24 cellular contexts compared by ENCODE assay signal in the genomic region with DNA sequence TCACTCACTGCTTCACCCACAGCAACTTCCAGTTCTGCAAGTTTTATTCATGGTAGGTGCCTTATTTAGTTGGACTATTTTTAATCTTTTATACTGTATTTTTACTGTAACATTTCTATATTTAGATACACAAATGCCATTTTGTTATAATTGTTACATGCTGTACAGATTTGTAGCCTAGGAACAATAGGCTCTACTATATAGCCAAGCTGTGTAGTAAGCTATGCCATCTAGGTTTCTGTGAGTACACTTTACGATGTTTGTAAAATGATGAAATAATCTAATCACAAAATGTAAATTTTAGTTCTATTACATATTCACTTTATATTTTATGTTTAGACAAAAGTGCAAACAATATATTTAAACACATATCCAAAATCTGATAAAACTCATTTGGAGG.
"Had no signal": no experiment of that assay in that cellular context is flagged by ENCODE, and none has a peak within 500 bp of the region (broad histone marks: within the 10 kb centered on the region; RNA-seq: fewer than 3 reads in every experiment).

No MANE protein-coding gene starts in this region.

- H3K27me3 ChIP-seq: colonic mucosa, esophagus muscularis mucosa, esophagus squamous epithelium, foreskin keratinocyte, gastrocnemius medialis, gastroesophageal sphincter, heart left ventricle, heart right ventricle had no signal

- H3K27ac ChIP-seq: colonic mucosa, coronary artery, dorsolateral prefrontal cortex, epithelial cell of prostate, esophagus muscularis mucosa, esophagus squamous epithelium, foreskin keratinocyte, gastrocnemius medialis, gastroesophageal sphincter, heart left ventricle, heart right ventricle had no signal

- H3K9me3 ChIP-seq: colonic mucosa, esophagus squamous epithelium, gastrocnemius medialis had no signal

- H3K4me3 ChIP-seq: colonic mucosa, coronary artery, dorsolateral prefrontal cortex, esophagus muscularis mucosa, esophagus squamous epithelium, gastrocnemius medialis, gastroesophageal sphincter, heart left ventricle, heart right ventricle had no signal

- H3K4me1 ChIP-seq: colonic mucosa, esophagus muscularis mucosa, esophagus squamous epithelium, foreskin keratinocyte, gastrocnemius medialis, gastroesophageal sphincter, heart left ventricle, heart right ventricle had no signal

- DNase-seq: colonic mucosa; cortex of kidney; dermis blood vessel endothelial cell; dorsolateral prefrontal cortex; effector CD4-positive, alpha-beta T cell; effector CD8-positive, alpha-beta T cell; effector memory CD4-positive, alpha-beta T cell; effector memory CD8-positive, alpha-beta T cell; endodermal cell; erythroblast; esophagus squamous epithelium; foreskin fibroblast; foreskin keratinocyte; foreskin melanocyte; gastrocnemius medialis; glutamatergic neuron; head of caudate nucleus; heart left ventricle; heart right ventricle had no signal

- H3K36me3 ChIP-seq: colonic mucosa, esophagus muscularis mucosa, esophagus squamous epithelium, gastrocnemius medialis, gastroesophageal sphincter, heart left ventricle, heart right ventricle had no signal

- ATAC-seq: effector memory CD8-positive, alpha-beta T cell; esophagus mucosa; foreskin keratinocyte; gastrocnemius medialis; gastroesophageal sphincter; heart left ventricle; heart right ventricle had no signal
